ENCODE assay signal across 18 cellular contexts in genomic region chr4:126800723-126801191, GRCh38.
DNase-seq lines count a peak whose midpoint lies in the region; ATAC-seq and TF ChIP-seq lines count a peak whose summit lies in the region.
"Had no signal": no experiment of that assay in that cellular context is flagged by ENCODE, and none has a peak within 500 bp of the region (broad histone marks: within the 10 kb centered on the region; RNA-seq: fewer than 3 reads in every experiment).

No MANE protein-coding gene starts in this region.

- BruUV-seq in mammary epithelial cell (replicated peaks; lab: Mats Ljungman, UMichigan) = no TSS peak
- BruUV-seq in MCF 10A (replicated peaks; lab: Mats Ljungman, UMichigan) = no TSS peak

- no peaks in the 10 kb centered on the region for H3K9me3 Mint-ChIP-seq in MCF 10A (ENCODE audit: unreplicated experiment)
- peaks cover 6% of the 10 kb centered on the region for H3K9me3 Mint-ChIP-seq in T-helper 2 cell treated with Interferon-gamma antibody and Interleukin-4, amounts not matched to agents 5 μg/mL and 100 μg/mL, for 36 hours

- 55% methylated on average over 5 of the region's 5 CpGs for WGBS in mammary epithelial cell (ENCODE audit: low coverage, missing lambda C conversion rate)
- 53% methylated on average over 5 of the region's 5 CpGs for WGBS in smooth muscle cell (ENCODE audit: low lambda C conversion rate)

- no peaks in the 10 kb centered on the region for H3K36me3 ChIP-seq in mammary epithelial cell (ENCODE audit: insufficient read depth, low read length)
- no peaks in the 10 kb centered on the region for H3K36me3 ChIP-seq in OCI-LY3 (replicated peaks; ENCODE audit: low read depth, low read length)
- H3K36me3 ChIP-seq in fibroblast of lung (ENCODE audit: control insufficient read depth, insufficient read depth, low read length) = no peaks in the 10 kb centered on the region
- no peaks in the 10 kb centered on the region for H3K36me3 ChIP-seq in smooth muscle cell (ENCODE audit: low read depth)
- H3K36me3 ChIP-seq: BLaER1 treated with 17β-estradiol and CSF1 and Interleukin-3, amounts not matched to agents 10 nM and 100 nM had no signal

- no peak for ATAC-seq in GM21717 (IDR thresholded peaks at IDR 0.05; ENCODE audit: unreplicated experiment)
- ATAC-seq: A549, HepG2 had no signal

- no peaks in the 10 kb centered on the region for H3K27me3 ChIP-seq in mammary epithelial cell (ENCODE audit: insufficient read depth, low read length)
- no peaks in the 10 kb centered on the region for H3K27me3 ChIP-seq in OCI-LY3 (ENCODE audit: low read depth, low read length)
- no peaks in the 10 kb centered on the region for H3K27me3 ChIP-seq in fibroblast of lung (ENCODE audit: control insufficient read depth, insufficient read depth, low read length)
- peaks cover 2% of the 10 kb centered on the region for H3K27me3 ChIP-seq in smooth muscle cell (ENCODE audit: low read depth)
- H3K27me3 ChIP-seq: BLaER1 treated with 17β-estradiol and CSF1 and Interleukin-3, amounts not matched to agents 10 nM and 100 nM had no signal

- H3K27ac ChIP-seq in mammary epithelial cell (ENCODE audit: insufficient read depth, low read depth, low read length) = no peak overlapping the region
- H3K27ac ChIP-seq in OCI-LY3 (ENCODE audit: low read length) = peak overlapping the region; percentile 23; the same call in 1 of the 2 replicates
- no peak overlapping the region for H3K27ac ChIP-seq in fibroblast of lung (ENCODE audit: insufficient read depth, low read length)
- H3K27ac ChIP-seq in smooth muscle cell (ENCODE audit: low read depth) = no peak overlapping the region
- H3K27ac ChIP-seq: A549; BLaER1 treated with 17β-estradiol and CSF1 and Interleukin-3, amounts not matched to agents 10 nM and 100 nM; RWPE1 had no signal

- H3K79me2 ChIP-seq in mammary epithelial cell (ENCODE audit: insufficient read depth, low read length) (no peaks in the 10 kb centered on the region), OCI-LY3 (ENCODE audit: low read length) (no peaks in the 10 kb centered on the region), fibroblast of lung (ENCODE audit: control insufficient read depth, insufficient read depth, low read length) (no peaks in the 10 kb centered on the region), smooth muscle cell (ENCODE audit: low read depth) (no peaks in the 10 kb centered on the region)

- CTCF ChIA-PET in mammary epithelial cell (lab: Charles Lee; ENCODE audit: low non-redundant PET) = no interaction called here
- CTCF ChIA-PET in MCF 10A (lab: Yijun Ruan, JAX) = interaction anchor here (0.7 kb wide), 1 partner anchor 45 kb away, joined by 3 read pairs; no protein-coding TSS in a partner anchor

- dilution Hi-C loops in mammary epithelial cell (cut with HindIII; ENCODE audit: low sequenced_read_pairs) = no loop called here

- H3K4me1 ChIP-seq in mammary epithelial cell (ENCODE audit: insufficient read depth, low read length) = no peaks in the 10 kb centered on the region
- H3K4me1 ChIP-seq in OCI-LY3 (ENCODE audit: low read length) = peaks cover 21% of the 10 kb centered on the region
- H3K4me1 ChIP-seq in fibroblast of lung (ENCODE audit: control insufficient read depth, extremely low read depth, insufficient read depth, low read length) = peaks cover 6% of the 10 kb centered on the region
- H3K4me1 ChIP-seq in smooth muscle cell (ENCODE audit: low read depth) = no peaks in the 10 kb centered on the region
- H3K4me1 ChIP-seq: A549; BLaER1 treated with 17β-estradiol and CSF1 and Interleukin-3, amounts not matched to agents 10 nM and 100 nM had no signal

- peaks cover 5% of the 10 kb centered on the region for H3F3A ChIP-seq in smooth muscle cell (ENCODE audit: low read depth)

- H3K27ac Mint-ChIP-seq in MCF 10A (ENCODE audit: low read depth, unreplicated experiment) = no peak overlapping the region
- no peak overlapping the region for H3K27ac Mint-ChIP-seq in T-helper 2 cell treated with Interferon-gamma antibody and Interleukin-4, amounts not matched to agents 5 μg/mL and 100 μg/mL, for 36 hours
- H3K27ac Mint-ChIP-seq: CD8-positive, alpha-beta memory T cell had no signal

- H4K20me1 ChIP-seq in mammary epithelial cell (ENCODE audit: insufficient read depth, low read length) (no peaks in the 10 kb centered on the region), OCI-LY3 (ENCODE audit: insufficient read depth, low read length) (no peaks in the 10 kb centered on the region), fibroblast of lung (ENCODE audit: control insufficient read depth, extremely low read depth, insufficient read depth, low read length) (no peaks in the 10 kb centered on the region), smooth muscle cell (ENCODE audit: low read depth) (no peaks in the 10 kb centered on the region)
- H4K20me1 ChIP-seq: BLaER1 treated with 17β-estradiol and CSF1 and Interleukin-3, amounts not matched to agents 10 nM and 100 nM had no signal

- no peak overlapping the region for H3K9ac ChIP-seq in mammary epithelial cell (ENCODE audit: insufficient read depth, low read length)
- no peak overlapping the region for H3K9ac ChIP-seq in OCI-LY3 (ENCODE audit: low read length)
- no peak overlapping the region for H3K9ac ChIP-seq in fibroblast of lung (ENCODE audit: insufficient read depth, low read length)
- H3K9ac ChIP-seq in smooth muscle cell (ENCODE audit: low read depth) = no peak overlapping the region
- H3K9ac ChIP-seq: BLaER1 treated with 17β-estradiol and CSF1 and Interleukin-3, amounts not matched to agents 10 nM and 100 nM had no signal

- H3K4me2 ChIP-seq in mammary epithelial cell (ENCODE audit: insufficient read depth, low read depth, low read length) (no peak overlapping the region), OCI-LY3 (ENCODE audit: low read length) (peak overlapping the region; percentile 32), fibroblast of lung (ENCODE audit: extremely low read depth, insufficient read depth, low read length) (peak overlapping the region; percentile 52), smooth muscle cell (no peak overlapping the region)
- H3K4me2 ChIP-seq: A549; BLaER1 treated with 17β-estradiol and CSF1 and Interleukin-3, amounts not matched to agents 10 nM and 100 nM had no signal

- in situ Hi-C loops in mammary epithelial cell (cut with MboI; ENCODE audit: low sequenced_read_pairs in 2 of 2) = no loop called here

- no peaks in the 10 kb centered on the region for H3K4me1 Mint-ChIP-seq in MCF 10A (ENCODE audit: insufficient read depth, unreplicated experiment)
- no peaks in the 10 kb centered on the region for H3K4me1 Mint-ChIP-seq in T-helper 2 cell treated with Interferon-gamma antibody and Interleukin-4, amounts not matched to agents 5 μg/mL and 100 μg/mL, for 36 hours (ENCODE audit: low read depth)
- H3K4me1 Mint-ChIP-seq: CD8-positive, alpha-beta memory T cell had no signal

- intact Hi-C loops in mammary epithelial cell (cut with micrococcal nuclease) = no loop called here
- intact Hi-C loops in MCF 10A (cut with micrococcal nuclease) = no loop called here

- H3K4me3 ChIP-seq in mammary epithelial cell (replicated peaks in 1 of 3; ENCODE audit: insufficient read depth in 1 of 3, low read depth in 2 of 3, low read length in 3 of 3) = no peak overlapping the region
- 0 out of 2 replicates have a peak overlapping the region, but pooled peaks have one; percentile 3 for H3K4me3 ChIP-seq in OCI-LY3 (ENCODE audit: low read length)
- H3K4me3 ChIP-seq in fibroblast of lung (replicated peaks in 1 of 4; ENCODE audit: control extremely low read depth in 1 of 4, insufficient read depth in 1 of 4, low read depth in 3 of 4, low read length in 4 of 4) = no peak overlapping the region
- H3K4me3 ChIP-seq in smooth muscle cell = no peak overlapping the region
- H3K4me3 ChIP-seq: A549; BLaER1 treated with 17β-estradiol and CSF1 and Interleukin-3, amounts not matched to agents 10 nM and 100 nM had no signal

- POLR2A ChIA-PET in MCF 10A (lab: Yijun Ruan, JAX) = no interaction called here

- no peak for DNase-seq in mammary epithelial cell
- no peak for DNase-seq in MCF 10A (ENCODE audit: unreplicated experiment)
- no peak for DNase-seq in fibroblast of lung (ENCODE audit: low read depth in 2 of 2)
- DNase-seq in smooth muscle cell (lab: John Stamatoyannopoulos, UW; ENCODE audit: unreplicated experiment) = no peak
- DNase-seq in C1 segment of cervical spinal cord (lab: John Stamatoyannopoulos, UW) = no peak
- no peak for DNase-seq in T-helper 2 cell treated with Interferon-gamma antibody and Interleukin-4, amounts not matched to agents 5 μg/mL and 100 μg/mL, for 36 hours (ENCODE audit: low spot score)
- DNase-seq: CD8-positive, alpha-beta memory T cell; DMS79; NCI-H146; NCI-H2081; NCI-H510A treated with DMSO at 0.1 percent for 48 hours; SW 1271 had no signal

- H3K4me3 Mint-ChIP-seq in MCF 10A (ENCODE audit: unreplicated experiment) = no peak overlapping the region
- no peak overlapping the region for H3K4me3 Mint-ChIP-seq in T-helper 2 cell treated with Interferon-gamma antibody and Interleukin-4, amounts not matched to agents 5 μg/mL and 100 μg/mL, for 36 hours
- H3K4me3 Mint-ChIP-seq: CD8-positive, alpha-beta memory T cell had no signal

- TF ChIP-seq CTCF in mammary epithelial cell (conservative IDR thresholded peaks at IDR 0.05 in 1 of 2, IDR thresholded peaks at IDR 0.05 in 1 of 2; ENCODE audit: extremely low read depth in 1 of 2, insufficient read depth in 1 of 2, low read depth in 1 of 2, low read length in 2 of 2) (no peak), MCF 10A (IDR thresholded peaks at IDR 0.05; ENCODE audit: unreplicated experiment) (no peak), OCI-LY3 (IDR thresholded peaks at IDR 0.05; ENCODE audit: low read depth, low read length) (no peak), fibroblast of lung (conservative IDR thresholded peaks at IDR 0.05 in 1 of 2, IDR thresholded peaks at IDR 0.05 in 1 of 2; ENCODE audit: low read depth in 1 of 2, low read length in 2 of 2) (no peak), smooth muscle cell (IDR thresholded peaks at IDR 0.05; ENCODE audit: borderline replicate concordance, insufficient read depth, poor library complexity, severe bottlenecking) (no peak)

- no peaks in the 10 kb centered on the region for H3K27me3 Mint-ChIP-seq in MCF 10A (ENCODE audit: insufficient read depth, unreplicated experiment)
- no peaks in the 10 kb centered on the region for H3K27me3 Mint-ChIP-seq in T-helper 2 cell treated with Interferon-gamma antibody and Interleukin-4, amounts not matched to agents 5 μg/mL and 100 μg/mL, for 36 hours (ENCODE audit: low read depth)
- H3K27me3 Mint-ChIP-seq: CD8-positive, alpha-beta memory T cell had no signal

- no peaks in the 10 kb centered on the region for H3K9me3 ChIP-seq in mammary epithelial cell (replicated peaks; ENCODE audit: insufficient read depth, low read length)
- no peaks in the 10 kb centered on the region; the same call in 1 of the 2 replicates for H3K9me3 ChIP-seq in OCI-LY3 (ENCODE audit: insufficient read depth, low read length)
- H3K9me3 ChIP-seq in fibroblast of lung (ENCODE audit: control insufficient read depth, insufficient read depth, low read depth, low read length) = no peaks in the 10 kb centered on the region
- no peaks in the 10 kb centered on the region for H3K9me3 ChIP-seq in smooth muscle cell (replicated peaks; ENCODE audit: low read depth)
- H3K9me3 ChIP-seq: A549; BLaER1 treated with 17β-estradiol and CSF1 and Interleukin-3, amounts not matched to agents 10 nM and 100 nM had no signal

- peak overlapping the region; percentile 44 for H2AFZ ChIP-seq in mammary epithelial cell (ENCODE audit: low read depth, low read length)
- peak overlapping the region; percentile 41; the same call in 1 of the 2 replicates for H2AFZ ChIP-seq in OCI-LY3 (ENCODE audit: low read depth, low read length)
- H2AFZ ChIP-seq in fibroblast of lung (ENCODE audit: low read length) = no peak overlapping the region
- peak overlapping the region; percentile 33 for H2AFZ ChIP-seq in smooth muscle cell (ENCODE audit: low read depth)

- H3K36me3 Mint-ChIP-seq in MCF 10A (ENCODE audit: insufficient read depth, unreplicated experiment) = no peaks in the 10 kb centered on the region
- H3K36me3 Mint-ChIP-seq in T-helper 2 cell treated with Interferon-gamma antibody and Interleukin-4, amounts not matched to agents 5 μg/mL and 100 μg/mL, for 36 hours (ENCODE audit: low read depth) = no peaks in the 10 kb centered on the region
- H3K36me3 Mint-ChIP-seq: CD8-positive, alpha-beta memory T cell had no signal

Comparison
In these comparisons a context has a peak if more than half of its experiments do, and no peak if none do; other contexts are left out.
1. H3K4me2 ChIP-seq: peak in OCI-LY3 (single experiment) and fibroblast of lung (single experiment); none in mammary epithelial cell (single experiment) and smooth muscle cell (single experiment).